Comparison of ENCODE assay signal across 16 cellular contexts in the genomic region with DNA sequence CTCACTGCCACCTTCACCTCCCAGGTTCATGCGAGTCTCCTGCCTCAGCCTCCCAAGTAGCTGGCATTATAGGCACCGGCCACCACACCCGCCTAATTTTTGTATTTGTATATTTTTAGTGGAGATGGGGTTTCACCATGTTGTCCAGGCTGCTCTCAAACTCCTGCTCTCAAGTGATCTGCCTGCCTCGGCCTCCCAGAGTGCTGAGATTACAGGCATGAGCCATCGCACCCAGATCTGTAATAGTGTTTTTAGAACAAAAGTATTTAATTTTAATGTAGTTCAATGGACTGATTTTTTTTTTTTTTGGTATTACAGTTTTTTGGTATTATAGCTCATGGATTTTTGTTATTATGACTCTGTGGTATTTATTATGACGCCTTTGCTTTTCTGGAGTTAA. TPM values are rescaled to one million over a fixed set of nuclear protein-coding genes. Genes with fewer than 3 reads are reported as not detected.
DNase-seq lines count a peak whose midpoint lies in the region; ATAC-seq, FAIRE-seq and TF ChIP-seq lines count a peak whose summit lies in the region.
"Had no signal": no experiment of that assay in that cellular context is flagged by ENCODE, and none has a peak within 500 bp of the region (broad histone marks: within the 10 kb centered on the region; RNA-seq: fewer than 3 reads in every experiment).

No MANE protein-coding gene starts in this region.

- DNase-seq in RWPE1 (ENCODE audit: low spot score) (no peak), astrocyte (ENCODE audit: low read depth) (no peak), keratinocyte (ENCODE audit: low read depth, low spot score) (no peak), smooth muscle cell (lab: John Stamatoyannopoulos, UW; ENCODE audit: unreplicated experiment) (no peak), cortex of kidney (lab: John Stamatoyannopoulos, UW) (no peak), NCI-H345 (lab: John Stamatoyannopoulos, UW) (no peak)
- DNase-seq: ACHN; CD4-positive, CD25-positive, alpha-beta regulatory T cell; DMS 273 treated with DMSO at 0.1 percent for 48 hours; GM23248; H7 had no signal

- peaks cover 41% of the 10 kb centered on the region for H3K4me1 Mint-ChIP-seq in astrocyte (ENCODE audit: low read depth, unreplicated experiment)

- H3K4me3 Mint-ChIP-seq in astrocyte (ENCODE audit: unreplicated experiment): no peak overlapping the region
- H3K4me3 Mint-ChIP-seq: CD4-positive, CD25-positive, alpha-beta regulatory T cell had no signal

- H3K4me2 ChIP-seq in astrocyte (ENCODE audit: low read length) (no peak overlapping the region), keratinocyte (ENCODE audit: control insufficient read depth, extremely low read depth, insufficient read depth, low read depth, low read length) (no peak overlapping the region), smooth muscle cell (peak overlapping the region; percentile 31)

- POLR2A ChIA-PET in RWPE1 (lab: Yijun Ruan, JAX; ENCODE audit: low non-redundant PET): no interaction called here

- dilution Hi-C loops in keratinocyte (cut with MboI; ENCODE audit: extremely low pct_ligation_motif_present, low sequenced_read_pairs): no loop called here

- H3K36me3 ChIP-seq in astrocyte (ENCODE audit: insufficient read depth, low read length): no peaks in the 10 kb centered on the region
- peaks cover 27 to 68% of the 10 kb centered on the region in 2 experiments for H3K36me3 ChIP-seq in keratinocyte (ENCODE audit: control insufficient read depth in 2 of 2, extremely low read depth in 1 of 2, insufficient read depth in 2 of 2, low read length in 2 of 2)
- H3K36me3 ChIP-seq in smooth muscle cell (ENCODE audit: low read depth): no peaks in the 10 kb centered on the region
- H3K36me3 ChIP-seq: BLaER1 treated with 17β-estradiol and CSF1 and Interleukin-3, amounts not matched to agents 10 nM and 100 nM had no signal

- H3K9me3 Mint-ChIP-seq in astrocyte (ENCODE audit: unreplicated experiment): no peaks in the 10 kb centered on the region

- no peak overlapping the region for H3K9ac ChIP-seq in astrocyte (ENCODE audit: low read length)
- peak overlapping the region; percentile 18 for H3K9ac ChIP-seq in keratinocyte (ENCODE audit: control insufficient read depth, extremely low read depth, insufficient read depth, low read length)
- H3K9ac ChIP-seq in smooth muscle cell (ENCODE audit: low read depth): no peak overlapping the region
- H3K9ac ChIP-seq: BLaER1 treated with 17β-estradiol and CSF1 and Interleukin-3, amounts not matched to agents 10 nM and 100 nM; GM23248 had no signal

- TF ChIP-seq CTCF in RWPE1 (conservative IDR thresholded peaks at IDR 0.05; ENCODE audit: low read depth) (no peak), astrocyte (IDR thresholded peaks at IDR 0.05; ENCODE audit: insufficient read depth, low read depth, low read length) (no peak), keratinocyte (optimal IDR thresholded peaks at IDR 0.05 in 1 of 3, IDR thresholded peaks at IDR 0.05 in 1 of 3, conservative IDR thresholded peaks at IDR 0.05 in 1 of 3; ENCODE audit: extremely low read depth in 1 of 3, insufficient read depth in 2 of 3, low read length in 3 of 3) (no peak), smooth muscle cell (IDR thresholded peaks at IDR 0.05; ENCODE audit: borderline replicate concordance, insufficient read depth, poor library complexity, severe bottlenecking) (no peak)

- H3K27ac Mint-ChIP-seq in astrocyte (ENCODE audit: unreplicated experiment): peak overlapping the region; percentile 63

- FAIRE-seq in astrocyte (lab: Jason Lieb, UNC) (no peak), keratinocyte (lab: Jason Lieb, UNC) (no peak)
- FAIRE-seq: HepG2, HTR-8/SVneo had no signal

- ATAC-seq in GM21576 (IDR thresholded peaks at IDR 0.05; ENCODE audit: unreplicated experiment): no peak
- no peak for ATAC-seq in GM18861 (IDR thresholded peaks at IDR 0.05; ENCODE audit: unreplicated experiment)
- ATAC-seq: HepG2 had no signal

- peaks cover 30% of the 10 kb centered on the region for H4K20me1 ChIP-seq in astrocyte (ENCODE audit: insufficient read depth, low read length)
- H4K20me1 ChIP-seq in keratinocyte (ENCODE audit: control insufficient read depth, extremely low read depth, insufficient read depth, low read length): peaks cover 28% of the 10 kb centered on the region
- H4K20me1 ChIP-seq in smooth muscle cell (ENCODE audit: low read depth): peaks cover 29% of the 10 kb centered on the region

- peaks cover 11% of the 10 kb centered on the region for H3F3A ChIP-seq in smooth muscle cell (ENCODE audit: low read depth)

- CTCF ChIA-PET in RWPE1 (lab: Yijun Ruan, JAX): interaction anchor here (0.7 kb wide), 1 partner anchor 1923 kb away, joined by 3 read pairs; no protein-coding TSS in a partner anchor

- H3K4me1 ChIP-seq in astrocyte (ENCODE audit: insufficient read depth, low read length): peaks cover 43% of the 10 kb centered on the region
- peaks cover 68% of the 10 kb centered on the region for H3K4me1 ChIP-seq in keratinocyte (ENCODE audit: control insufficient read depth, extremely low read depth, insufficient read depth, low read length)
- H3K4me1 ChIP-seq in smooth muscle cell (ENCODE audit: low read depth): peaks cover 45% of the 10 kb centered on the region

- H3K4me3 ChIP-seq in astrocyte (ENCODE audit: insufficient read depth, low read depth, low read length) (no peak overlapping the region), keratinocyte (ENCODE audit: control insufficient read depth in 2 of 3, extremely low read depth in 1 of 3, insufficient read depth in 2 of 3, low read depth in 1 of 3, low read length in 3 of 3) (no peak overlapping the region), smooth muscle cell (no peak overlapping the region)
- H3K4me3 ChIP-seq: BLaER1 treated with 17β-estradiol and CSF1 and Interleukin-3, amounts not matched to agents 10 nM and 100 nM; GM23248 had no signal

- H3K27me3 ChIP-seq in astrocyte (ENCODE audit: insufficient read depth, low read length) (no peaks in the 10 kb centered on the region), keratinocyte (ENCODE audit: control insufficient read depth, extremely low read depth, insufficient read depth, low read length) (no peaks in the 10 kb centered on the region), smooth muscle cell (ENCODE audit: low read depth) (no peaks in the 10 kb centered on the region)

- H3K27ac ChIP-seq in RWPE1: peak overlapping the region; percentile 99
- no peak overlapping the region for H3K27ac ChIP-seq in astrocyte (ENCODE audit: low read depth, low read length)
- no peak overlapping the region for H3K27ac ChIP-seq in keratinocyte (ENCODE audit: control insufficient read depth, insufficient read depth, low read length)
- H3K27ac ChIP-seq in smooth muscle cell (ENCODE audit: low read depth): no peak overlapping the region
- H3K27ac ChIP-seq: BLaER1 treated with 17β-estradiol and CSF1 and Interleukin-3, amounts not matched to agents 10 nM and 100 nM; GM23248 had no signal

- peaks cover 19% of the 10 kb centered on the region for H3K9me1 ChIP-seq in keratinocyte (ENCODE audit: control insufficient read depth, extremely low read depth, insufficient read depth, low read length)

- H3K9me3 ChIP-seq in astrocyte (ENCODE audit: insufficient read depth, low read depth, low read length) (no peaks in the 10 kb centered on the region), keratinocyte (ENCODE audit: control insufficient read depth, low read depth, low read length) (no peaks in the 10 kb centered on the region), smooth muscle cell (replicated peaks; ENCODE audit: low read depth) (no peaks in the 10 kb centered on the region)
- H3K9me3 ChIP-seq: BLaER1 treated with 17β-estradiol and CSF1 and Interleukin-3, amounts not matched to agents 10 nM and 100 nM had no signal

- H3K36me3 Mint-ChIP-seq in astrocyte (ENCODE audit: low read depth, unreplicated experiment): peaks cover 9% of the 10 kb centered on the region
- H3K36me3 Mint-ChIP-seq: CD4-positive, CD25-positive, alpha-beta regulatory T cell had no signal

- H3K79me2 ChIP-seq in astrocyte (ENCODE audit: insufficient read depth, low read length): peaks cover 30% of the 10 kb centered on the region
- peaks cover 83% of the 10 kb centered on the region for H3K79me2 ChIP-seq in keratinocyte (ENCODE audit: control insufficient read depth, insufficient read depth, low read length)
- peaks cover 17% of the 10 kb centered on the region for H3K79me2 ChIP-seq in smooth muscle cell (ENCODE audit: low read depth)

- no peaks in the 10 kb centered on the region for H3K27me3 Mint-ChIP-seq in astrocyte (ENCODE audit: low read depth, unreplicated experiment)
- H3K27me3 Mint-ChIP-seq: CD4-positive, CD25-positive, alpha-beta regulatory T cell had no signal

- 93% methylated on average over 6 of the region's 6 CpGs for WGBS in smooth muscle cell (ENCODE audit: low lambda C conversion rate)

- H2AFZ ChIP-seq in astrocyte (ENCODE audit: low read depth, low read length) (no peak overlapping the region), keratinocyte (ENCODE audit: control insufficient read depth, low read length) (no peak overlapping the region), smooth muscle cell (ENCODE audit: low read depth) (no peak overlapping the region)
- H2AFZ ChIP-seq: GM23248 had no signal

RNA-seq across cellular contexts. Expression of gene BAIAP2, which starts 27.1 kb away (rescaled TPM):
- total RNA-seq in astrocyte (43.3 and 51.4 TPM in 2 replicates), smooth muscle cell (27.8 and 41.9 TPM in 2 replicates)
- polyA plus RNA-seq in keratinocyte (48.9 to 74.4 TPM (median 56.7 TPM) in 3 replicates), smooth muscle cell (26.6 and 47.2 TPM in 2 replicates)
- polyA plus RNA-seq in keratinocyte (2011; ENCODE audit: low read depth): 102 TPM
- polyA plus RNA-seq in keratinocyte (2011; cell fraction: cytosol; rRNA removed): 30.3 and 63.1 TPM in 2 replicates
- polyA plus RNA-seq in keratinocyte (2011; cell fraction: nucleus; rRNA removed): 87.9 and 109 TPM in 2 replicates
- 66.3 and 124 TPM in 2 replicates for polyA plus RNA-seq in keratinocyte (2012; ENCODE audit: low replicate concordance)
- 44.6 to 102 TPM (median 54.9 TPM) in 3 replicates for polyA minus RNA-seq in keratinocyte
- polyA minus RNA-seq in keratinocyte (2011; cell fraction: cytosol; rRNA and poly(A)+ RNA removed): 94.8 TPM
- 66.4 and 99.6 TPM in 2 replicates for polyA minus RNA-seq in keratinocyte (2011; cell fraction: nucleus; rRNA and poly(A)+ RNA removed)
